In the genomic region with DNA sequence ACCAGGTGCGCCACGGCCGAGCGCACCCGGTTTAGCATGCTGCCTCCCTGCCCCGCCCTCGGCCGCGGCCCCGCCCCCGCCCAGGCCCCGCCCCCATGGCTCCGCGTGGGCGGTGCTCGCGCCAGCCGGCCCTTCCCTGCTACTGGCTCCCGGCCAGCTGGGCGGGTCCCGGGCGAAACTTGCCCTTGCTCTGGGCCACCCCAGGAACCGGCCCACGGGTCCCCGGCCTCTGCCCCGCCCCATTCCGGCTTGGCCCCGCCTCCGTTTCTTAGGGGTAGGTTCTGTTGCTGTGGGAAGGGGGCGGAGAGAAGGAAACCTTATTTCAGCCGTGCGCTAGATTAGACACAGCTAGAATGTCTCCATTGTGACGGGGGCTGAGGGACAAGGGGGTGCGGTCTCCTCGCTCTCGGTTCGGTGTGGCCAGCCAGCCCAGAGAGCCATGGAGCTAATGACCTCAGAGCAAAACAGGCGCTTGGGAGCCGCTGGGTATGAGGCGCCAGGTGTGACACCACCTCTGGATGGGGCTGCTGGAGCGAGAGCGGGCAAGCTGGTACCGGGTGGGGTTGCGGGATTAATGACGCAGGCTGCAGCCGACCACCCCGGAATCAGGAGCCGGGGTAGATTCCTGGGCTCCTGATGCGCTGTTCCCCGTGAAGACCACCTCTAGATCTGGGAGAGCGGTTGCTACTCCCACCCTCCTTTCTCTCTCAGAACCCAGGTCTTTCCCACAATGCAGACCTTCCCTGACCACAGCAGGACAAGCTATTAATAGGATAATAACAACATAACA, we compare ENCODE assay signal across 8 cellular contexts. TPM values are rescaled to one million over a fixed set of nuclear protein-coding genes. Genes with fewer than 3 reads are reported as not detected.
A peak's percentile ranks its signal among the peaks of the same experiment; 100 is the strongest.
DNase-seq lines count a peak whose midpoint lies in the region; ATAC-seq, FAIRE-seq and TF ChIP-seq lines count a peak whose summit lies in the region.

A gene with protein sequence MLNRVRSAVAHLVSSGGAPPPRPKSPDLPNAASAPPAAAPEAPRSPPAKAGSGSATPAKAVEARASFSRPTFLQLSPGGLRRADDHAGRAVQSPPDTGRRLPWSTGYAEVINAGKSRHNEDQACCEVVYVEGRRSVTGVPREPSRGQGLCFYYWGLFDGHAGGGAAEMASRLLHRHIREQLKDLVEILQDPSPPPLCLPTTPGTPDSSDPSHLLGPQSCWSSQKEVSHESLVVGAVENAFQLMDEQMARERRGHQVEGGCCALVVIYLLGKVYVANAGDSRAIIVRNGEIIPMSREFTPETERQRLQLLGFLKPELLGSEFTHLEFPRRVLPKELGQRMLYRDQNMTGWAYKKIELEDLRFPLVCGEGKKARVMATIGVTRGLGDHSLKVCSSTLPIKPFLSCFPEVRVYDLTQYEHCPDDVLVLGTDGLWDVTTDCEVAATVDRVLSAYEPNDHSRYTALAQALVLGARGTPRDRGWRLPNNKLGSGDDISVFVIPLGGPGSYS (minus strand): TSS at position 69 of the 790 bp plus-strand sequence. CDS start 31 bp downstream, at position 38.

- peak within 1 kb of the TSS; percentile 43 for H3K27ac ChIP-seq in CD4-positive, alpha-beta memory T cell (ENCODE audit: low read depth, low read length)
- no peak within 1 kb of the TSS for H3K27ac ChIP-seq in H1 (ENCODE audit: low read depth, low read length)
- no peak within 1 kb of the TSS for H3K27ac ChIP-seq in mesenchymal stem cell (ENCODE audit: low read length, poor library complexity, severe bottlenecking)

- H4K91ac ChIP-seq in H1 (replicated peaks; ENCODE audit: insufficient read length, low read length), result no peak within 1 kb of the TSS
- H4K91ac ChIP-seq in mesenchymal stem cell (ENCODE audit: low read length), result no peak within 1 kb of the TSS

- H3K56ac ChIP-seq in H1 (replicated peaks; ENCODE audit: insufficient read length, low read depth, low read length), result no peak within 1 kb of the TSS

- CTCF ChIA-PET in CD4-positive, alpha-beta memory T cell (lab: Charles Lee; ENCODE audit: partially characterized antibody), result interaction anchor here (0.6 to 6.8 kb wide), 51 partner anchors 7 to 1237 kb away, joined by 3 to 66 read pairs (median 4); a partner anchor contains a TSS
- CTCF ChIA-PET in H1 (lab: Charles Lee; ENCODE audit: partially characterized antibody), result interaction anchor here (0.5 to 14.2 kb wide), 60 partner anchors 7 to 1567 kb away, joined by 3 to 547 read pairs (median 5); a partner anchor contains a TSS

- H2AK5ac ChIP-seq in H1 (ENCODE audit: low read depth, low read length) (no peak within 1 kb of the TSS), mesenchymal stem cell (ENCODE audit: low read length, severe bottlenecking) (no peak within 1 kb of the TSS)

- no peaks in the 10 kb centered on the region for H3K36me3 ChIP-seq in CD4-positive, alpha-beta memory T cell (ENCODE audit: insufficient read depth, low read length)
- peaks cover 0 to 2% (median 0%) of the 10 kb centered on the region in 4 experiments; a peak in 2 of 8 replicates for H3K36me3 ChIP-seq in H1 (ENCODE audit: control insufficient read depth in 2 of 4, insufficient read depth in 4 of 4, low read length in 3 of 4)
- H3K36me3 ChIP-seq in mesenchymal stem cell (ENCODE audit: control insufficient read depth in 1 of 2, insufficient read depth in 2 of 2, low read depth in 1 of 2, low read length in 2 of 2), result peaks cover 0 to 7% of the 10 kb centered on the region in 2 experiments

- peak within 1 kb of the TSS; percentile 17; the same call in 1 of the 2 replicates for H2AFZ ChIP-seq in H1 (ENCODE audit: low read length)
- peak within 1 kb of the TSS; percentile 72 for H2AFZ ChIP-seq in mesenchymal stem cell (ENCODE audit: low read depth, low read length)

- peak within 1 kb of the TSS; percentile 56; the same call in 1 of the 2 replicates for H3K18ac ChIP-seq in H1 (ENCODE audit: extremely low read depth, low read length)
- peak within 1 kb of the TSS; percentile 21 to 63 for H3K18ac ChIP-seq in mesenchymal stem cell (ENCODE audit: low read depth in 1 of 2, low read length in 2 of 2)

- H3K9ac ChIP-seq in H1 (replicated peaks in 1 of 4; ENCODE audit: extremely low read depth in 1 of 4, low read depth in 3 of 4, low read length in 3 of 4) (peak within 1 kb of the TSS in 3 of 4 experiments; percentile 14 to 73 (median 20); a peak in 3 of 7 replicates), mesenchymal stem cell (ENCODE audit: low read length) (peak within 1 kb of the TSS; percentile 79)

- no peak within 1 kb of the TSS for H3K14ac ChIP-seq in H1 (ENCODE audit: insufficient read length)
- H3K14ac ChIP-seq in mesenchymal stem cell (ENCODE audit: low read length in 2 of 2), result peak within 1 kb of the TSS in 1 of 2 experiments; percentile 20

- no peak; a peak in 1 of 4 replicates for TF ChIP-seq RAD21 in H1 (IDR thresholded peaks at IDR 0.05 in 1 of 2, conservative IDR thresholded peaks at IDR 0.05 in 1 of 2; ENCODE audit: low read depth in 2 of 2, low read length in 2 of 2)

- TF ChIP-seq POLR2A in H1 (IDR thresholded peaks at IDR 0.05; ENCODE audit: control extremely low read depth in 1 of 2, low read depth in 2 of 2, low read length in 2 of 2), result no peak

- no peaks in the 10 kb centered on the region for H3K36me3 Mint-ChIP-seq in CD4-positive, alpha-beta memory T cell

- H3K4ac ChIP-seq in H1 (replicated peaks; ENCODE audit: insufficient read length, low read depth, low read length) (no peak within 1 kb of the TSS), mesenchymal stem cell (ENCODE audit: low read depth in 1 of 2, low read length in 2 of 2) (no peak within 1 kb of the TSS)

- H2BK15ac ChIP-seq in H1 (ENCODE audit: low read length) (no peak within 1 kb of the TSS), mesenchymal stem cell (ENCODE audit: low read depth, poor library complexity, severe bottlenecking) (no peak within 1 kb of the TSS)

- H3K9me3 ChIP-seq in CD4-positive, alpha-beta memory T cell (ENCODE audit: control insufficient read depth in 1 of 2, low read length in 2 of 2), result no peaks in the 10 kb centered on the region
- H3K9me3 ChIP-seq in H1 (ENCODE audit: insufficient read depth in 2 of 2, low read depth in 1 of 2, low read length in 1 of 2) (no peaks in the 10 kb centered on the region), mesenchymal stem cell (ENCODE audit: control insufficient read depth, low read length) (no peaks in the 10 kb centered on the region)

- no peak within 1 kb of the TSS for H4K5ac ChIP-seq in H1 (ENCODE audit: insufficient read length, low read depth, low read length)

- H2BK5ac ChIP-seq in H1 (ENCODE audit: low read depth, low read length) (no peak within 1 kb of the TSS; the same call in 1 of the 2 replicates), mesenchymal stem cell (ENCODE audit: low read depth, low read length, poor library complexity, severe bottlenecking) (no peak within 1 kb of the TSS)

- no peak within 1 kb of the TSS for H2BK12ac ChIP-seq in H1 (ENCODE audit: low read depth, low read length)
- H2BK12ac ChIP-seq in mesenchymal stem cell (ENCODE audit: low read length in 2 of 2), result no peak within 1 kb of the TSS

- peaks cover 0 to 7% of the 10 kb centered on the region in 2 experiments for H4K20me1 ChIP-seq in H1 (replicated peaks in 1 of 2; ENCODE audit: control insufficient read depth in 1 of 2, insufficient read depth in 2 of 2, low read length in 2 of 2)

- FAIRE-seq in H1 (lab: Jason Lieb, UNC), result no peak

- peaks cover 22% of the 10 kb centered on the region for H3K4me1 ChIP-seq in CD4-positive, alpha-beta memory T cell (ENCODE audit: insufficient read depth, low read length)
- H3K4me1 ChIP-seq in H1 (replicated peaks in 1 of 4; ENCODE audit: control insufficient read depth in 3 of 4, insufficient read depth in 4 of 4, low read length in 3 of 4), result peaks cover 0 to 20% (median 13%) of the 10 kb centered on the region in 4 experiments; a peak in 6 of 7 replicates
- peaks cover 29% of the 10 kb centered on the region for H3K4me1 ChIP-seq in mesenchymal stem cell (ENCODE audit: control insufficient read depth, insufficient read depth, low read depth, low read length)

- no peak within 1 kb of the TSS for H3K23ac ChIP-seq in H1 (ENCODE audit: insufficient read length)
- H3K23ac ChIP-seq in mesenchymal stem cell (ENCODE audit: low read length in 2 of 2), result peak within 1 kb of the TSS in 1 of 2 experiments; percentile 6

- H3K27ac Mint-ChIP-seq in CD4-positive, alpha-beta memory T cell, result peak within 1 kb of the TSS; percentile 81 to 96 (median 93)

- peaks cover 12 to 29% (median 19%) of the 10 kb centered on the region in 4 donors for H3K4me1 Mint-ChIP-seq in CD4-positive, alpha-beta memory T cell

- no peak for TF ChIP-seq CTCF in H1 (IDR thresholded peaks at IDR 0.05; ENCODE audit: control extremely low read depth in 1 of 3, insufficient read depth in 1 of 3, low read depth in 1 of 3, low read length in 3 of 3)

- no peaks in the 10 kb centered on the region for H3K79me2 ChIP-seq in H1 (ENCODE audit: control insufficient read depth in 1 of 2, insufficient read depth in 2 of 2, low read length in 2 of 2)

- no peak within 1 kb of the TSS for H2BK120ac ChIP-seq in H1 (replicated peaks; ENCODE audit: low read depth, low read length)
- H2BK120ac ChIP-seq in mesenchymal stem cell (ENCODE audit: low read depth, low read length), result no peak within 1 kb of the TSS

- no peak for TF ChIP-seq EP300 in H1 (IDR thresholded peaks at IDR 0.05; ENCODE audit: borderline replicate concordance in 1 of 2, low read depth in 2 of 2, low read length in 2 of 2)

- POLR2A ChIA-PET in CD4-positive, alpha-beta memory T cell (lab: Charles Lee; ENCODE audit: partially characterized antibody), result interaction anchor here (0.7 to 3.8 kb wide), 17 partner anchors 13 to 1213 kb away, joined by 3 to 44 read pairs (median 4); a partner anchor contains a TSS
- POLR2A ChIA-PET in H1 (lab: Charles Lee; ENCODE audit: partially characterized antibody), result interaction anchor here (0.9 to 4.3 kb wide), 14 partner anchors 8 to 241 kb away, joined by 3 to 32 read pairs (median 5); a partner anchor contains a TSS

- 4% methylated on average over 26 of the region's 51 CpGs; no CpG with 5 or more reads in 1 of the 2 experiments for WGBS in H1 (ENCODE audit: extremely low coverage in 1 of 2, insufficient coverage in 1 of 2, insufficient read length in 1 of 2, insufficient replicate concordance in 2 of 2, low coverage in 1 of 2, low lambda C conversion rate in 2 of 2, missing lambda C conversion rate in 1 of 2), 2 experiments
- under 1% methylated on average over 47 of the region's 51 CpGs for WGBS in mesenchymal stem cell

- H3K79me1 ChIP-seq in H1 (ENCODE audit: low read depth, low read length), result no peaks in the 10 kb centered on the region
- no peaks in the 10 kb centered on the region for H3K79me1 ChIP-seq in mesenchymal stem cell (replicated peaks; ENCODE audit: low read length, poor library complexity, severe bottlenecking)

- H3K4me2 ChIP-seq in H1 (ENCODE audit: insufficient read depth in 1 of 2, low read depth in 2 of 2, low read length in 2 of 2) (peak within 1 kb of the TSS; percentile 75 to 95), mesenchymal stem cell (ENCODE audit: low read length, poor library complexity, severe bottlenecking) (peak within 1 kb of the TSS; percentile 100)

- H3K4me3 ChIP-seq in CD4-positive, alpha-beta memory T cell (ENCODE audit: low read length in 2 of 2), result peak within 1 kb of the TSS; percentile 58 to 72
- H3K4me3 ChIP-seq in H1 (ENCODE audit: extremely low read depth in 1 of 4, insufficient read depth in 2 of 4, low read depth in 3 of 4, low read length in 4 of 4) (peak within 1 kb of the TSS; percentile 60 to 81 (median 73)), mesenchymal stem cell (ENCODE audit: insufficient read depth in 1 of 2, low read depth in 1 of 2, low read length in 2 of 2) (peak within 1 kb of the TSS; percentile 63 to 87)

- intact Hi-C loops in CD4-positive, alpha-beta memory T cell (cut with micrococcal nuclease), result loop anchor here (1.0 to 5.0 kb wide), 10 partner anchors 41 to 1097 kb away; a partner anchor contains a TSS

- peak; percentile 72 for ATAC-seq in GM19438 (IDR thresholded peaks at IDR 0.05; ENCODE audit: low read depth, unreplicated experiment)
- ATAC-seq in HG03521 (IDR thresholded peaks at IDR 0.05; ENCODE audit: unreplicated experiment), result peak; percentile 82

- H2BK20ac ChIP-seq in H1 (ENCODE audit: low read length), result 0 out of 2 replicates have a peak within 1 kb of the TSS, but pooled peaks have one; percentile 36

- H4K8ac ChIP-seq in H1 (ENCODE audit: extremely low read depth, insufficient read depth, low read length) (peak within 1 kb of the TSS; percentile 69; the same call in 1 of the 2 replicates), mesenchymal stem cell (ENCODE audit: low read length) (no peak within 1 kb of the TSS)

- peaks cover 14% of the 10 kb centered on the region for H3K23me2 ChIP-seq in H1 (ENCODE audit: low read depth, low read length)

- H3K27me3 Mint-ChIP-seq in CD4-positive, alpha-beta memory T cell, result peaks cover 0 to 2% of the 10 kb centered on the region in 2 donors

- H3K9me3 Mint-ChIP-seq in CD4-positive, alpha-beta memory T cell, result no peaks in the 10 kb centered on the region

- DNase-seq in CD4-positive, alpha-beta memory T cell, result peak; percentile 96 to 97 (median 97)
- DNase-seq in NK-92 treated with Interleukin-12 subunit alpha and Interleukin-12 subunit beta, amount 100 ng/mL, for 24 hours (lab: John Stamatoyannopoulos, UW), result peak; percentile 45
- peak; percentile 99 for DNase-seq in activated CD8-positive, alpha-beta memory T cell treated with anti-CD3 and anti-CD28 coated beads for 24 hours
- DNase-seq in H1 (ENCODE audit: low read depth in 1 of 2, low spot score in 2 of 2) (peak; percentile 85 to 100), mesenchymal stem cell (peak; percentile 95)
- peak; percentile 91 to 96 (median 91) for DNase-seq in stimulated activated CD4-positive, alpha-beta T cell treated with anti-CD3 and anti-CD28 coated beads, TNF-alpha, amount 100 ng/mL, for 48 hours (ENCODE audit: low read depth in 3 of 3)

- peak within 1 kb of the TSS; percentile 81 to 96 (median 93) for H3K4me3 Mint-ChIP-seq in CD4-positive, alpha-beta memory T cell

- H3K27me3 ChIP-seq in CD4-positive, alpha-beta memory T cell (ENCODE audit: insufficient read depth, low read length), result peaks cover 8% of the 10 kb centered on the region
- peaks cover 0 to 29% (median 16%) of the 10 kb centered on the region in 4 experiments; a peak in 5 of 7 replicates for H3K27me3 ChIP-seq in H1 (replicated peaks in 1 of 4; ENCODE audit: control insufficient read depth in 3 of 4, extremely low read depth in 1 of 4, insufficient read depth in 3 of 4, low read length in 3 of 4)
- peaks cover 8 to 14% of the 10 kb centered on the region in 2 experiments for H3K27me3 ChIP-seq in mesenchymal stem cell (ENCODE audit: control insufficient read depth in 1 of 2, insufficient read depth in 1 of 2, low read length in 2 of 2)

RNA-seq across cellular contexts. Expression of the gene that starts here (rescaled TPM):
- total RNA-seq in CD4-positive, alpha-beta memory T cell, result under 1 TPM in 1 of 2 experiments, not detected in 1; 0.76 TPM
- polyA plus RNA-seq in CD4-positive, alpha-beta memory T cell, result under 1 TPM in 1 of 2 donors, not detected in 1; 0.13 TPM
- total RNA-seq in H1 (2021; fragmentation: NEBNext Ultra II Directional; extraction: Animal tissue kit (Norgen Biotek cat#: 25700)), result 17.5 and 19.4 TPM in 2 replicates
- 31.6 and 45.4 TPM in 2 replicates for polyA plus RNA-seq in H1 (2011; rRNA removed)
- polyA plus RNA-seq in H1 (2011; cell fraction: cytosol; rRNA removed), result 43.8 TPM
- polyA plus RNA-seq in H1 (2011; cell fraction: nucleus; rRNA removed), result 101 TPM
- 15.5 to 27.2 TPM (median 24.1 TPM) in 4 replicates for polyA plus RNA-seq in H1 (2012, experiment 1 of 2)
- polyA plus RNA-seq in H1 (2012, experiment 2 of 2), result 18.6 TPM
- polyA plus RNA-seq in H1 (2013, experiment 1 of 2), result 12.4 TPM
- polyA plus RNA-seq in H1 (2013, experiment 2 of 2), result 12.1 TPM
- 10.0 and 10.3 TPM in 2 replicates for polyA minus RNA-seq in H1 (2011; rRNA and poly(A)+ RNA removed)
- polyA minus RNA-seq in H1 (2011; cell fraction: cytosol; rRNA and poly(A)+ RNA removed), result 7.5 TPM
- 10.1 TPM for polyA minus RNA-seq in H1 (2011; cell fraction: nucleus; rRNA and poly(A)+ RNA removed)
- polyA plus RNA-seq in mesenchymal stem cell (2013, experiment 1 of 2), result 0.90 TPM
- polyA plus RNA-seq in mesenchymal stem cell (2013, experiment 2 of 2), result 0.93 TPM

Comparison
In these comparisons a context has a peak if more than half of its experiments do, and no peak if none do; other contexts are left out.
1. RNA of the gene that starts here (total RNA-seq): 17.5 to 19.4 TPM in H1; 0.76 TPM in CD4-positive, alpha-beta memory T cell; every median in the first group is over 10 times any median in the second.
2. RNA of the gene that starts here (polyA plus RNA-seq): 12.1 to 101 TPM in H1; 0.13 TPM in CD4-positive, alpha-beta memory T cell; every median in the first group is over 10 times any median in the second.
3. Peak in DNase-seq, H3K4me3 ChIP-seq and H3K27ac ChIP-seq in CD4-positive, alpha-beta memory T cell; RNA of the gene not detected or under 1 TPM.
4. DNase-seq: peak in every context shown above with its lines; median percentile 99 in activated CD8-positive, alpha-beta memory T cell treated with anti-CD3 and anti-CD28 coated beads for 24 hours; 97 in CD4-positive, alpha-beta memory T cell; 95 in mesenchymal stem cell; 92 in H1; 91 in stimulated activated CD4-positive, alpha-beta T cell treated with anti-CD3 and anti-CD28 coated beads, TNF-alpha, amount 100 ng/mL, for 48 hours; 45 in NK-92 treated with Interleukin-12 subunit alpha and Interleukin-12 subunit beta, amount 100 ng/mL, for 24 hours.
5. Peak in every context shown above with its lines, with median percentiles within 50 percentile points of each other: H3K4me3 ChIP-seq.